ENCODE assay signal across 18 cellular contexts in the genomic region with DNA sequence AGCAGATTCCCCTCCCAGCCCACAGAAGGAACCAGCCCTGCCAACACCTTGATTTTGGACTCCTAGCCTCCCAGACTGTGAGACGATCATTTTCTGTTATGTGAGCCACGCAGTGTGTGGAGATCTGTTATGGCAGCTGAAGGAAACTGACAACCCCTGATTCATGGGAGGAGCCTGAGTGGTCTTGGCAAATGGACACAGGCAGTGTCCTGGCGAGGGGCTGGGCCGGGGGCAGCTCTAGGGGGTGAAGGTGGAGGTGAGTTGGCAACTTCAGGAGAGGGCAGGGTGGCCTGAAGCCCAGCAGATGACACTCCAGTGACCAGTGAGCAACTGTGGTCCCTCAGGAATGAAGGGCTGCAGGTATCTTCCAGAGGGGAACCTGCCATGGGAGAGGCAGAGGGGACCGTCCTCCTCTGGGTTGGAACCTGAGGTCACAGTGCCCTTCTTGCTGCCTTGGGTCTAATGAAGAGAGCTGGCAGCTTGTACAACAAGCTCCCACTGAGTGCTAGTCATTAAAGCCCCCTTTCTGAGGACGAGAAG.
DNase-seq lines count a peak whose midpoint lies in the region; ATAC-seq lines count a peak whose summit lies in the region.
"Had no signal": no experiment of that assay in that cellular context is flagged by ENCODE, and none has a peak within 500 bp of the region (broad histone marks: within the 10 kb centered on the region; RNA-seq: fewer than 3 reads in every experiment).

No MANE protein-coding gene starts in this region.

- H3K9ac ChIP-seq in neuronal stem cell (ENCODE audit: low read depth, low read length, poor library complexity), result no peak overlapping the region
- H3K9ac ChIP-seq: BLaER1, GM23248 had no signal

- H3K36me3 Mint-ChIP-seq in activated CD8-positive, alpha-beta memory T cell treated with anti-CD3 and anti-CD28 coated beads, Interleukin-2, amount 10 ng/mL, durations not matched to agents 7 days and 5 days, result no peaks in the 10 kb centered on the region
- H3K36me3 Mint-ChIP-seq: CD4-positive, CD25-positive, alpha-beta regulatory T cell; CD8-positive, alpha-beta T cell had no signal

- no peak overlapping the region for H3K14ac ChIP-seq in neuronal stem cell (ENCODE audit: low read length)

- no peak overlapping the region for H4K91ac ChIP-seq in neuronal stem cell (ENCODE audit: low read depth, low read length, poor library complexity)

- H3K4me1 Mint-ChIP-seq in activated CD8-positive, alpha-beta memory T cell treated with anti-CD3 and anti-CD28 coated beads, Interleukin-2, amount 10 ng/mL, durations not matched to agents 7 days and 5 days, result no peaks in the 10 kb centered on the region
- H3K4me1 Mint-ChIP-seq: CD4-positive, CD25-positive, alpha-beta regulatory T cell had no signal

- no peaks in the 10 kb centered on the region for H3K79me1 ChIP-seq in neuronal stem cell (ENCODE audit: low read depth, low read length)

- H3K27me3 ChIP-seq in neuronal stem cell (ENCODE audit: control insufficient read depth in 3 of 3, insufficient read depth in 3 of 3, low read depth in 1 of 3, low read length in 3 of 3), result no peaks in the 10 kb centered on the region
- H3K27me3 ChIP-seq: BLaER1 had no signal

- H2BK15ac ChIP-seq in neuronal stem cell (ENCODE audit: low read length), result no peak overlapping the region

- no peak for ATAC-seq in activated CD8-positive, alpha-beta memory T cell treated with anti-CD3 and anti-CD28 coated beads, Interleukin-2, amount 10 ng/mL, durations not matched to agents 7 days and 5 days
- ATAC-seq: CD8-positive, alpha-beta T cell; HCT116 had no signal

- no peak overlapping the region for H4K8ac ChIP-seq in neuronal stem cell (ENCODE audit: low read depth, low read length)

- H3K27ac ChIP-seq in neuronal stem cell (replicated peaks; ENCODE audit: low read length), result no peak overlapping the region
- H3K27ac ChIP-seq: 22Rv1, BLaER1, C4-2B, GM23248 had no signal

- H3K27ac Mint-ChIP-seq in activated CD8-positive, alpha-beta memory T cell treated with anti-CD3 and anti-CD28 coated beads, Interleukin-2, amount 10 ng/mL, durations not matched to agents 7 days and 5 days, result no peak overlapping the region
- H3K27ac Mint-ChIP-seq: B cell; CD8-positive, alpha-beta T cell had no signal

- no peaks in the 10 kb centered on the region for H3K4me1 ChIP-seq in neuronal stem cell (ENCODE audit: control insufficient read depth in 2 of 2, insufficient read depth in 1 of 2, low read depth in 1 of 2, low read length in 2 of 2)
- H3K4me1 ChIP-seq: Caco-2 had no signal

- DNase-seq in activated CD8-positive, alpha-beta memory T cell treated with anti-CD3 and anti-CD28 coated beads, Interleukin-2, amount 10 ng/mL, durations not matched to agents 7 days and 5 days, result peak; percentile 28
- no peak for DNase-seq in activated CD8-positive, alpha-beta memory T cell treated with anti-CD3 and anti-CD28 coated beads, Interleukin-2, amount 50 U/mL, for 48 hours
- peak; percentile 34 for DNase-seq in islet precursor cell
- no peak for DNase-seq in neuronal stem cell (ENCODE audit: low spot score)
- no peak for DNase-seq in NCI-H187 treated with DMSO at 0.1 percent for 48 hours (lab: John Stamatoyannopoulos, UW)
- DNase-seq in GM19240 (ENCODE audit: insufficient read length, low spot score), result no peak
- DNase-seq: Caco-2; CD4-positive, CD25-positive, alpha-beta regulatory T cell; CD8-positive, alpha-beta T cell; DMS153; DND-41; GM23248; H9 had no signal

- no peak overlapping the region for H2BK120ac ChIP-seq in neuronal stem cell (ENCODE audit: low read depth, low read length)

- no peak overlapping the region for H2AFZ ChIP-seq in neuronal stem cell (ENCODE audit: low read length)
- H2AFZ ChIP-seq: GM23248 had no signal

- no peak overlapping the region for H2BK12ac ChIP-seq in neuronal stem cell (ENCODE audit: low read length)

- no peak overlapping the region for H3K4me3 Mint-ChIP-seq in activated CD8-positive, alpha-beta memory T cell treated with anti-CD3 and anti-CD28 coated beads, Interleukin-2, amount 10 ng/mL, durations not matched to agents 7 days and 5 days
- H3K4me3 Mint-ChIP-seq: B cell; CD4-positive, CD25-positive, alpha-beta regulatory T cell; CD8-positive, alpha-beta T cell; H9 had no signal

- peaks cover 10% of the 10 kb centered on the region for H3K27me3 Mint-ChIP-seq in activated CD8-positive, alpha-beta memory T cell treated with anti-CD3 and anti-CD28 coated beads, Interleukin-2, amount 10 ng/mL, durations not matched to agents 7 days and 5 days

- CTCF ChIA-PET in activated CD8-positive, alpha-beta memory T cell treated with anti-CD3 and anti-CD28 coated beads, Interleukin-2, amount 10 ng/mL, durations not matched to agents 7 days and 5 days (lab: Charles Lee), result no interaction called here

- H3K36me3 ChIP-seq in neuronal stem cell (replicated peaks in 1 of 2; ENCODE audit: control insufficient read depth in 2 of 2, insufficient read depth in 2 of 2, low read length in 2 of 2), result peaks cover 0 to 2% of the 10 kb centered on the region in 2 donors
- H3K36me3 ChIP-seq: BLaER1 had no signal

- no peaks in the 10 kb centered on the region for H3K9me3 Mint-ChIP-seq in activated CD8-positive, alpha-beta memory T cell treated with anti-CD3 and anti-CD28 coated beads, Interleukin-2, amount 10 ng/mL, durations not matched to agents 7 days and 5 days (ENCODE audit: low read depth)
- H3K9me3 Mint-ChIP-seq: CD8-positive, alpha-beta T cell had no signal

- no peak overlapping the region for H3K4ac ChIP-seq in neuronal stem cell (ENCODE audit: low read length)

- H2BK5ac ChIP-seq in neuronal stem cell (ENCODE audit: low read length), result no peak overlapping the region

- H3K18ac ChIP-seq in neuronal stem cell (ENCODE audit: low read length), result peak overlapping the region; percentile 32

- peaks cover 0 to 1% of the 10 kb centered on the region in 2 donors for H3K9me3 ChIP-seq in neuronal stem cell (replicated peaks in 1 of 2; ENCODE audit: control insufficient read depth in 2 of 2, insufficient read depth in 1 of 2, low read depth in 1 of 2, low read length in 2 of 2)
- H3K9me3 ChIP-seq: Caco-2 had no signal

- no peak overlapping the region for H3K4me3 ChIP-seq in neuronal stem cell (ENCODE audit: low read length in 2 of 2)
- H3K4me3 ChIP-seq: BLaER1, GM23248 had no signal

- peak overlapping the region; percentile 14 for H2AK5ac ChIP-seq in neuronal stem cell (ENCODE audit: low read depth, low read length)

- no CpG with 5 or more reads among the region's 6 CpGs for WGBS in neuronal stem cell (ENCODE audit: extremely low coverage in 2 of 2, insufficient read length in 2 of 2, insufficient replicate concordance in 1 of 2), 2 donors

- H3K4me2 ChIP-seq in neuronal stem cell (ENCODE audit: insufficient read depth, low read length, poor library complexity, severe bottlenecking), result no peak overlapping the region
- H3K4me2 ChIP-seq: BLaER1 had no signal

- H3K23ac ChIP-seq in neuronal stem cell (ENCODE audit: low read depth, low read length, poor library complexity), result no peak overlapping the region

Comparison
In these comparisons a context has a peak if more than half of its experiments do, and no peak if none do; other contexts are left out.
1. DNase-seq: peak in activated CD8-positive, alpha-beta memory T cell treated with anti-CD3 and anti-CD28 coated beads, Interleukin-2, amount 10 ng/mL, durations not matched to agents 7 days and 5 days (single experiment) and islet precursor cell (single experiment); none in activated CD8-positive, alpha-beta memory T cell treated with anti-CD3 and anti-CD28 coated beads, Interleukin-2, amount 50 U/mL, for 48 hours (single experiment), neuronal stem cell (single experiment), NCI-H187 treated with DMSO at 0.1 percent for 48 hours (single experiment) and GM19240 (single experiment).